8 cellular contexts compared by ENCODE assay signal in genomic region chr4:54971474-54971950, GRCh38.
DNase-seq lines count a peak whose midpoint lies in the region; ATAC-seq, FAIRE-seq and TF ChIP-seq lines count a peak whose summit lies in the region.

No MANE protein-coding gene starts in this region.

- peak; percentile 89 for FAIRE-seq in islet of Langerhans (lab: Jason Lieb, UNC)

- ATAC-seq in HG03354 (IDR thresholded peaks at IDR 0.05; ENCODE audit: poor library complexity, severe bottlenecking, unreplicated experiment) = peak; percentile 86

- H3K36me3 Mint-ChIP-seq in brain = no peaks in the 10 kb centered on the region
- no peaks in the 10 kb centered on the region for H3K36me3 Mint-ChIP-seq in type B pancreatic cell

- in situ Hi-C loops in GM13977 (cut with MboI; ENCODE audit: low pct_unique_long_range_greater_than_20kb, low sequenced_read_pairs, unreplicated experiment) = loop anchor here (25.0 kb wide), 1 partner anchor 284 kb away; no protein-coding TSS in a partner anchor

- H3K27ac Mint-ChIP-seq in brain (no peak overlapping the region), type B pancreatic cell (no peak overlapping the region)

- H3K4me3 Mint-ChIP-seq in brain = no peak overlapping the region
- H3K4me3 Mint-ChIP-seq in type B pancreatic cell = no peak overlapping the region

- peak; percentile 72 for DNase-seq in AG08395 (ENCODE audit: low spot score)
- peak; percentile 33 for DNase-seq in GM13977 (ENCODE audit: low spot score)
- peak; percentile 70 for DNase-seq in NCI-H526 treated with DMSO at 0.1 percent for 48 hours (lab: John Stamatoyannopoulos, UW)
- no peak for DNase-seq in type B pancreatic cell (ENCODE audit: extremely low spot score, unreplicated experiment)
- DNase-seq in activated T-cell treated with anti-CD3 and anti-CD28 coated beads for 4 hours = no peak

- H3K27me3 Mint-ChIP-seq in brain (peaks cover 7% of the 10 kb centered on the region), type B pancreatic cell (peaks cover 10% of the 10 kb centered on the region)

- H3K9me3 Mint-ChIP-seq in brain = no peaks in the 10 kb centered on the region
- no peaks in the 10 kb centered on the region for H3K9me3 Mint-ChIP-seq in type B pancreatic cell

- peak; percentile 55 for TF ChIP-seq CTCF in GM13977 (IDR thresholded peaks at IDR 0.05; ENCODE audit: extremely low read depth, insufficient read depth, missing control alignments)
- TF ChIP-seq CTCF in brain (conservative IDR thresholded peaks at IDR 0.05) = peak; percentile 99
- TF ChIP-seq CTCF in type B pancreatic cell (conservative IDR thresholded peaks at IDR 0.05) = peak; percentile 94

- peaks cover 5% of the 10 kb centered on the region for H3K4me1 Mint-ChIP-seq in brain
- H3K4me1 Mint-ChIP-seq in type B pancreatic cell (ENCODE audit: unreplicated experiment) = no peaks in the 10 kb centered on the region

Comparison
In these comparisons a context has a peak if more than half of its experiments do, and no peak if none do; other contexts are left out.
1. DNase-seq: peak in AG08395 (single experiment), GM13977 (single experiment) and NCI-H526 treated with DMSO at 0.1 percent for 48 hours (single experiment); none in type B pancreatic cell (single experiment) and activated T-cell treated with anti-CD3 and anti-CD28 coated beads for 4 hours (single experiment).
2. Peak in every context shown above with its lines, with median percentiles within 50 percentile points of each other: CTCF ChIP-seq.